Comparison of ENCODE assay signal across 1 cellular context in genomic region chr7:138460176-138460648, GRCh38.
TF ChIP-seq lines count a peak whose summit lies in the region.

TRIM24 (plus strand) TSS chr7:138460259; CDS start chr7:138460549, 290 bp downstream.

TF ChIP-seq in HepG2, 621 proteins besides CTCF, POLR2A, EP300 and RAD21 (continued from another document and continues in another):
- TF ChIP-seq ZNF609 (CRISPR knock-in tag; IDR thresholded peaks at IDR 0.05; ENCODE audit: borderline replicate concordance) (peak; percentile 76), MTERF4 (CRISPR knock-in tag; IDR thresholded peaks at IDR 0.05) (no peak), KLF9 (CRISPR knock-in tag; IDR thresholded peaks at IDR 0.05; ENCODE audit: low read depth) (no peak), ZNF883 (CRISPR knock-in tag; IDR thresholded peaks at IDR 0.05; ENCODE audit: not compliant biosample characterization) (no peak), BRF2 (CRISPR knock-in tag; IDR thresholded peaks at IDR 0.05) (no peak), RFX3 (CRISPR knock-in tag; IDR thresholded peaks at IDR 0.05) (no peak), MNT (IDR thresholded peaks at IDR 0.05) (no peak), ZNF367 (CRISPR knock-in tag; IDR thresholded peaks at IDR 0.05; ENCODE audit: borderline replicate concordance) (no peak), U2AF2 (IDR thresholded peaks at IDR 0.05; ENCODE audit: low read depth, low read length) (no peak), POGZ (CRISPR knock-in tag; IDR thresholded peaks at IDR 0.05) (peak; percentile 49; the same call in 1 of the 2 replicates), ZNF18 (CRISPR knock-in tag; IDR thresholded peaks at IDR 0.05; ENCODE audit: insufficient replicate concordance) (peak; percentile 25), HOMEZ (CRISPR knock-in tag; IDR thresholded peaks at IDR 0.05; ENCODE audit: low read depth) (no peak), MYC (CRISPR knock-in tag; IDR thresholded peaks at IDR 0.05; ENCODE audit: borderline replicate concordance) (peak; percentile 66; the same call in 1 of the 2 replicates), ZNF138 (CRISPR knock-in tag; IDR thresholded peaks at IDR 0.05; ENCODE audit: low read depth) (no peak), DPF2 (CRISPR knock-in tag; IDR thresholded peaks at IDR 0.05; ENCODE audit: borderline replicate concordance, low read depth) (no peak), CEBPB (IDR thresholded peaks at IDR 0.05; ENCODE audit: borderline replicate concordance, low read depth, low read length) (no peak), MXD4 (CRISPR knock-in tag; IDR thresholded peaks at IDR 0.05) (no peak; the same call in 1 of the 2 replicates), ZNF629 (CRISPR knock-in tag; conservative IDR thresholded peaks at IDR 0.05) (0 out of 2 replicates have a peak, but pooled peaks have one; percentile 16), ZNF354B (CRISPR knock-in tag; IDR thresholded peaks at IDR 0.05) (no peak), PHF5A (CRISPR knock-in tag; IDR thresholded peaks at IDR 0.05; ENCODE audit: low read depth, unreplicated experiment) (no peak), ZNF562 (CRISPR knock-in tag; IDR thresholded peaks at IDR 0.05; ENCODE audit: borderline replicate concordance) (no peak; the same call in 1 of the 2 replicates), SRSF9 (IDR thresholded peaks at IDR 0.05; ENCODE audit: borderline replicate concordance, insufficient read depth, low read depth, low read length, poor library complexity, severe bottlenecking) (no peak), ZNF207 (IDR thresholded peaks at IDR 0.05; ENCODE audit: borderline replicate concordance) (no peak), SMARCE1 (IDR thresholded peaks at IDR 0.05; ENCODE audit: borderline replicate concordance) (no peak), ZNF142 (CRISPR knock-in tag; IDR thresholded peaks at IDR 0.05) (no peak), ZNF776 (CRISPR knock-in tag; IDR thresholded peaks at IDR 0.05) (0 out of 2 replicates have a peak, but pooled peaks have one; percentile 25), ZNF607 (CRISPR knock-in tag; IDR thresholded peaks at IDR 0.05; ENCODE audit: borderline replicate concordance) (0 out of 2 replicates have a peak, but pooled peaks have one; percentile 13), ZNF580 (CRISPR knock-in tag; IDR thresholded peaks at IDR 0.05; ENCODE audit: borderline replicate concordance, low read depth) (peak; percentile 72), SALL1 (CRISPR knock-in tag; IDR thresholded peaks at IDR 0.05) (peak; percentile 82), ZNF17 (CRISPR knock-in tag; IDR thresholded peaks at IDR 0.05) (no peak), KLF11 (CRISPR knock-in tag; IDR thresholded peaks at IDR 0.05) (peak; percentile 61; the same call in 1 of the 2 replicates), ZNF775 (CRISPR knock-in tag; IDR thresholded peaks at IDR 0.05; ENCODE audit: borderline replicate concordance) (no peak), BCL3 (CRISPR knock-in tag; IDR thresholded peaks at IDR 0.05) (no peak), HNRNPLL (IDR thresholded peaks at IDR 0.05; ENCODE audit: low read depth, low read length, poor library complexity, severe bottlenecking) (peak; percentile 64), ZFY (CRISPR knock-in tag; IDR thresholded peaks at IDR 0.05) (peak; percentile 73)
